33 cellular contexts compared by ENCODE assay signal in the genomic region with DNA sequence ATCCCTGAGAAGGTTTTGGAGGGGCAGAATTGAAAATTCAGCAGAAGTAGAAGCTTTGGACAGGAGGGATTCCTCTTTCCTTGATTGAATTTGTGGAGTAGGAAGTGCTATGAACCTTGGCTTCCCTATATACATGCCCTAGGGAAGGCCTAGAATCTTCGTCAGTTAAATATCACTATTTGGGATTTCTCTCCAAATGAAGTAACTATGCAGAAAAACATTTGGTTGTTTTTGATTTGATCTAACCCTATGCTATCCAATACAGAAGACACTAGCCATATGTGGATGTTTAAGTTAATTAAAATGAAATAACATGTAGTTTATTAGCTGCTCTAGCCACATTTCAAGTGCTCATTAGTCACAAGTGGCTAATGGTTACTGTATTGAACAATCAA. TPM values are rescaled to one million over a fixed set of nuclear protein-coding genes. Genes with fewer than 3 reads are reported as not detected.
A peak's percentile ranks its signal among the peaks of the same experiment; 100 is the strongest.
DNase-seq lines count a peak whose midpoint lies in the region; ATAC-seq, FAIRE-seq and TF ChIP-seq lines count a peak whose summit lies in the region.
"Had no signal": no experiment of that assay in that cellular context is flagged by ENCODE, and none has a peak within 500 bp of the region (broad histone marks: within the 10 kb centered on the region; RNA-seq: fewer than 3 reads in every experiment).

No MANE protein-coding gene starts in this region.

- peak overlapping the region; percentile 38; the same call in 1 of the 2 replicates for H4K5ac ChIP-seq in IMR-90 (ENCODE audit: low read depth, low read length)

- H3K4me3 Mint-ChIP-seq in activated T-helper 2 cell treated with anti-CD3 and anti-CD28 coated beads, Interferon-gamma antibody, Interleukin-2, Interleukin-4, amounts not matched to agents 10 μg/mL and 5 μg/mL and 100 μg/mL, durations not matched to agents 14 hours and 24 hours and 36 hours (ENCODE audit: low read depth), result no peak overlapping the region
- H3K4me3 Mint-ChIP-seq: activated naive CD8-positive, alpha-beta T cell treated with anti-CD3 and anti-CD28 coated beads for 36 hours; stimulated activated memory B cell treated with anti-CD40 and anti-IgM and Interleukin-4, amounts not matched to agents 10 μg/mL and 1 μg/mL and 100 μg/mL, for 72 hours had no signal

- in situ Hi-C loops in IMR-90 (cut with MboI; ENCODE audit: low sequenced_read_pairs), result no loop called here
- in situ Hi-C loops in G401 (cut with HindIII; ENCODE audit: low sequenced_read_pairs), result no loop called here

- peak overlapping the region; percentile 50; the same call in 1 of the 2 replicates for H3K18ac ChIP-seq in IMR-90 (ENCODE audit: low read depth, low read length)

- no peak for ATAC-seq in IMR-90 (ENCODE audit: low read depth)
- ATAC-seq in HG03521 (IDR thresholded peaks at IDR 0.05; ENCODE audit: unreplicated experiment), result no peak
- ATAC-seq: lower lobe of right lung; pancreas; Right ventricle myocardium inferior; stimulated activated memory B cell treated with anti-CD40 and anti-IgM and Interleukin-4, amounts not matched to agents 10 μg/mL and 1 μg/mL and 100 μg/mL, for 72 hours had no signal

- peak overlapping the region; percentile 5 for H3K27ac Mint-ChIP-seq in activated T-helper 2 cell treated with anti-CD3 and anti-CD28 coated beads, Interferon-gamma antibody, Interleukin-2, Interleukin-4, amounts not matched to agents 10 μg/mL and 5 μg/mL and 100 μg/mL, durations not matched to agents 14 hours and 24 hours and 36 hours
- H3K27ac Mint-ChIP-seq: activated naive CD8-positive, alpha-beta T cell treated with anti-CD3 and anti-CD28 coated beads for 36 hours; natural killer cell treated with Interleukin-12 subunit alpha and Interleukin-12 subunit beta and Interleukin-15 and Interleukin-18, amount 100 ng/mL, for 72 hours; stimulated activated memory B cell treated with anti-CD40 and anti-IgM and Interleukin-4, amounts not matched to agents 10 μg/mL and 1 μg/mL and 100 μg/mL, for 72 hours had no signal

- H2AK9ac ChIP-seq in IMR-90 (replicated peaks; ENCODE audit: low read depth, low read length, poor library complexity), result no peak overlapping the region

- peaks cover 12% of the 10 kb centered on the region; the same call in 1 of the 2 replicates for H3K9me1 ChIP-seq in IMR-90 (ENCODE audit: insufficient read depth, low read length)

- H3K36me3 Mint-ChIP-seq in activated T-helper 2 cell treated with anti-CD3 and anti-CD28 coated beads, Interferon-gamma antibody, Interleukin-2, Interleukin-4, amounts not matched to agents 10 μg/mL and 5 μg/mL and 100 μg/mL, durations not matched to agents 14 hours and 24 hours and 36 hours (ENCODE audit: low read depth), result peaks cover 53% of the 10 kb centered on the region
- H3K36me3 Mint-ChIP-seq: stimulated activated memory B cell treated with anti-CD40 and anti-IgM and Interleukin-4, amounts not matched to agents 10 μg/mL and 1 μg/mL and 100 μg/mL, for 72 hours had no signal

- peaks cover 5% of the 10 kb centered on the region for H3K4me1 ChIP-seq in IMR-90 (ENCODE audit: control insufficient read depth, insufficient read depth, low read length)
- peaks cover 2% of the 10 kb centered on the region for H3K4me1 ChIP-seq in fibroblast of lung (ENCODE audit: control insufficient read depth, extremely low read depth, insufficient read depth, low read length)
- H3K4me1 ChIP-seq: BLaER1 treated with 17β-estradiol and CSF1 and Interleukin-3, amounts not matched to agents 10 nM and 100 nM; lower lobe of right lung; pancreas had no signal

- H2BK15ac ChIP-seq in IMR-90 (ENCODE audit: low read depth, low read length), result no peak overlapping the region

- BruUV-seq in IMR-90 (replicated peaks; lab: Mats Ljungman, UMichigan), result no TSS peak

- H2BK120ac ChIP-seq in IMR-90 (ENCODE audit: low read depth, low read length), result peak overlapping the region; percentile 5; the same call in 1 of the 2 replicates

- TF ChIP-seq POLR2A in IMR-90 (IDR thresholded peaks at IDR 0.05; ENCODE audit: low read depth, low read length) (no peak), GM12891 (IDR thresholded peaks at IDR 0.05; ENCODE audit: low read depth, low read length) (no peak)

- no peak overlapping the region for H2AK5ac ChIP-seq in IMR-90 (ENCODE audit: low read depth, low read length)

- H2AFZ ChIP-seq in IMR-90 (replicated peaks; ENCODE audit: low read length, poor library complexity) (no peak overlapping the region), fibroblast of lung (ENCODE audit: low read length) (peak overlapping the region; percentile 6)
- H2AFZ ChIP-seq: PC-9 had no signal

- peaks cover 70% of the 10 kb centered on the region for H3K79me2 ChIP-seq in fibroblast of lung (ENCODE audit: control insufficient read depth, insufficient read depth, low read length)

- H3K4me2 ChIP-seq in IMR-90 (ENCODE audit: low read depth, low read length) (peak overlapping the region; percentile 5; the same call in 1 of the 2 replicates), fibroblast of lung (ENCODE audit: extremely low read depth, insufficient read depth, low read length) (no peak overlapping the region)
- H3K4me2 ChIP-seq: BLaER1 treated with 17β-estradiol and CSF1 and Interleukin-3, amounts not matched to agents 10 nM and 100 nM; PC-9 had no signal

- H3K79me1 ChIP-seq in IMR-90 (ENCODE audit: low read depth in 1 of 2, low read length in 2 of 2), result peaks cover 40 to 65% of the 10 kb centered on the region in 2 experiments

- no peak overlapping the region for H2BK20ac ChIP-seq in IMR-90 (ENCODE audit: low read depth, low read length)

- no peak overlapping the region for H3K14ac ChIP-seq in IMR-90 (replicated peaks; ENCODE audit: low read depth, low read length)

- dilution Hi-C loops in IMR-90 (cut with HindIII; ENCODE audit: low sequenced_read_pairs, unreplicated experiment), result no loop called here

- H3K56ac ChIP-seq in IMR-90 (ENCODE audit: extremely low read depth, insufficient read depth, low read length), result no peak overlapping the region

- H3K27ac ChIP-seq in IMR-90 (ENCODE audit: insufficient read depth, low read length), result no peak overlapping the region
- no peak overlapping the region for H3K27ac ChIP-seq in fibroblast of lung (ENCODE audit: insufficient read depth, low read length)
- H3K27ac ChIP-seq: BLaER1 treated with 17β-estradiol and CSF1 and Interleukin-3, amounts not matched to agents 10 nM and 100 nM; esophagus squamous epithelium; lower lobe of right lung; pancreas; PC-9; suprapubic skin; VCaP had no signal

- H3K27me3 ChIP-seq in IMR-90 (ENCODE audit: control insufficient read depth, insufficient read depth, low read length), result no peaks in the 10 kb centered on the region
- H3K27me3 ChIP-seq in fibroblast of lung (ENCODE audit: control insufficient read depth, insufficient read depth, low read length), result no peaks in the 10 kb centered on the region
- H3K27me3 ChIP-seq: BLaER1 treated with 17β-estradiol and CSF1 and Interleukin-3, amounts not matched to agents 10 nM and 100 nM; esophagus squamous epithelium; pancreas; suprapubic skin had no signal

- no peak for TF ChIP-seq CTCF in IMR-90 (conservative IDR thresholded peaks at IDR 0.05; ENCODE audit: low read depth, low read length)
- TF ChIP-seq CTCF in fibroblast of lung (conservative IDR thresholded peaks at IDR 0.05 in 1 of 2, IDR thresholded peaks at IDR 0.05 in 1 of 2; ENCODE audit: low read depth in 1 of 2, low read length in 2 of 2), result no peak

- H4K91ac ChIP-seq in IMR-90 (ENCODE audit: insufficient read depth, low read depth, low read length), result no peak overlapping the region

- no peak for FAIRE-seq in GM12891 (lab: Jason Lieb, UNC)
- FAIRE-seq: astrocyte, pancreas had no signal

- peak overlapping the region; percentile 21; the same call in 1 of the 2 replicates for H3K23ac ChIP-seq in IMR-90 (ENCODE audit: low read depth, low read length)

- H3K9me3 Mint-ChIP-seq in activated T-helper 2 cell treated with anti-CD3 and anti-CD28 coated beads, Interferon-gamma antibody, Interleukin-2, Interleukin-4, amounts not matched to agents 10 μg/mL and 5 μg/mL and 100 μg/mL, durations not matched to agents 14 hours and 24 hours and 36 hours, result no peaks in the 10 kb centered on the region
- H3K9me3 Mint-ChIP-seq: activated naive CD8-positive, alpha-beta T cell treated with anti-CD3 and anti-CD28 coated beads for 36 hours; natural killer cell treated with Interleukin-12 subunit alpha and Interleukin-12 subunit beta and Interleukin-15 and Interleukin-18, amount 100 ng/mL, for 72 hours; stimulated activated memory B cell treated with anti-CD40 and anti-IgM and Interleukin-4, amounts not matched to agents 10 μg/mL and 1 μg/mL and 100 μg/mL, for 72 hours had no signal

- H3K4ac ChIP-seq in IMR-90 (ENCODE audit: low read depth, low read length), result no peak overlapping the region

- H3K4me1 Mint-ChIP-seq in activated T-helper 2 cell treated with anti-CD3 and anti-CD28 coated beads, Interferon-gamma antibody, Interleukin-2, Interleukin-4, amounts not matched to agents 10 μg/mL and 5 μg/mL and 100 μg/mL, durations not matched to agents 14 hours and 24 hours and 36 hours (ENCODE audit: low read depth), result peaks cover 30% of the 10 kb centered on the region
- H3K4me1 Mint-ChIP-seq: activated naive CD8-positive, alpha-beta T cell treated with anti-CD3 and anti-CD28 coated beads for 36 hours; stimulated activated memory B cell treated with anti-CD40 and anti-IgM and Interleukin-4, amounts not matched to agents 10 μg/mL and 1 μg/mL and 100 μg/mL, for 72 hours had no signal

- H2BK5ac ChIP-seq in IMR-90 (ENCODE audit: low read depth, low read length, poor library complexity, severe bottlenecking), result no peak overlapping the region

- POLR2A ChIA-PET in IMR-90 (lab: Charles Lee; ENCODE audit: unreplicated experiment), result no interaction called here

- CTCF ChIA-PET in IMR-90 (lab: Yijun Ruan, JAX), result no interaction called here

- H3K9ac ChIP-seq in IMR-90 (ENCODE audit: low read depth, low read length), result no peak overlapping the region
- no peak overlapping the region for H3K9ac ChIP-seq in fibroblast of lung (ENCODE audit: insufficient read depth, low read length)
- H3K9ac ChIP-seq: BLaER1 treated with 17β-estradiol and CSF1 and Interleukin-3, amounts not matched to agents 10 nM and 100 nM had no signal

- DNase-seq in IMR-90 (no peak), fibroblast of lung (ENCODE audit: low read depth in 2 of 2) (no peak), superior temporal gyrus (ENCODE audit: extremely low spot score) (peak; percentile 61), GM12891 (ENCODE audit: insufficient read length, low spot score) (no peak), dedifferentiated amniotic fluid mesenchymal stem cell (ENCODE audit: extremely low spot score) (no peak), G401 (ENCODE audit: low spot score) (no peak)
- DNase-seq in activated T-helper 2 cell treated with anti-CD3 and anti-CD28 coated beads, Interferon-gamma antibody, Interleukin-2, Interleukin-4, amounts not matched to agents 10 μg/mL and 5 μg/mL and 100 μg/mL, durations not matched to agents 14 hours and 24 hours and 36 hours (ENCODE audit: low spot score), result no peak
- DNase-seq: activated CD4-positive, alpha-beta T cell treated with anti-CD3 and anti-CD28 coated beads for 48 hours; activated gamma-delta T cell; activated naive CD8-positive, alpha-beta T cell treated with anti-CD3 and anti-CD28 coated beads for 36 hours; DMS53; esophagus squamous epithelium; GF-D8; KG1; kidney glomerular epithelial cell; lower lobe of right lung; MM.1S; NCI-H1417; NCI-H2029 treated with DMSO at 0.1 percent for 48 hours; NCI-H2227 treated with DMSO at 0.1 percent for 48 hours; pancreas; PC-9; retina; T-helper 9 cell had no signal

- H4K20me1 ChIP-seq in IMR-90 (ENCODE audit: insufficient read depth, low read length), result peaks cover 7% of the 10 kb centered on the region; the same call in 1 of the 2 replicates
- H4K20me1 ChIP-seq in fibroblast of lung (ENCODE audit: control insufficient read depth, extremely low read depth, insufficient read depth, low read length), result no peaks in the 10 kb centered on the region

- H3K9me3 ChIP-seq in IMR-90 (ENCODE audit: control insufficient read depth, insufficient read depth, low read length), result no peaks in the 10 kb centered on the region
- H3K9me3 ChIP-seq in fibroblast of lung (ENCODE audit: control insufficient read depth, insufficient read depth, low read depth, low read length), result no peaks in the 10 kb centered on the region
- H3K9me3 ChIP-seq: BLaER1 treated with 17β-estradiol and CSF1 and Interleukin-3, amounts not matched to agents 10 nM and 100 nM; esophagus squamous epithelium; lower lobe of right lung; mucosa of descending colon; pancreas; suprapubic skin had no signal

- H3K4me3 ChIP-seq in IMR-90 (ENCODE audit: insufficient read depth, low read depth, low read length), result no peak overlapping the region
- no peak overlapping the region for H3K4me3 ChIP-seq in fibroblast of lung (replicated peaks in 1 of 4; ENCODE audit: control extremely low read depth in 1 of 4, insufficient read depth in 1 of 4, low read depth in 3 of 4, low read length in 4 of 4)
- H3K4me3 ChIP-seq: BLaER1 treated with 17β-estradiol and CSF1 and Interleukin-3, amounts not matched to agents 10 nM and 100 nM; esophagus squamous epithelium; lower lobe of right lung; mucosa of descending colon; pancreas; PC-9; suprapubic skin had no signal

- H3K27me3 Mint-ChIP-seq in activated T-helper 2 cell treated with anti-CD3 and anti-CD28 coated beads, Interferon-gamma antibody, Interleukin-2, Interleukin-4, amounts not matched to agents 10 μg/mL and 5 μg/mL and 100 μg/mL, durations not matched to agents 14 hours and 24 hours and 36 hours (ENCODE audit: low read depth), result no peaks in the 10 kb centered on the region
- H3K27me3 Mint-ChIP-seq: activated naive CD8-positive, alpha-beta T cell treated with anti-CD3 and anti-CD28 coated beads for 36 hours; natural killer cell treated with Interleukin-12 subunit alpha and Interleukin-12 subunit beta and Interleukin-15 and Interleukin-18, amount 100 ng/mL, for 72 hours; stimulated activated memory B cell treated with anti-CD40 and anti-IgM and Interleukin-4, amounts not matched to agents 10 μg/mL and 1 μg/mL and 100 μg/mL, for 72 hours had no signal

- intact Hi-C loops in IMR-90 (cut with micrococcal nuclease), result no loop called here
- intact Hi-C loops in activated T-helper 2 cell treated with anti-CD3 and anti-CD28 coated beads, Interferon-gamma antibody, Interleukin-2, Interleukin-4, amounts not matched to agents 10 μg/mL and 5 μg/mL and 100 μg/mL, durations not matched to agents 14 hours and 24 hours and 36 hours (cut with micrococcal nuclease), result no loop called here

- TF ChIP-seq RAD21 in IMR-90 (IDR thresholded peaks at IDR 0.05; ENCODE audit: low read length), result no peak

- H3K36me3 ChIP-seq in IMR-90 (ENCODE audit: control insufficient read depth, insufficient read depth, low read length), result peaks cover 8% of the 10 kb centered on the region
- H3K36me3 ChIP-seq in fibroblast of lung (ENCODE audit: control insufficient read depth, insufficient read depth, low read length), result peaks cover 4% of the 10 kb centered on the region
- H3K36me3 ChIP-seq: lower lobe of right lung, pancreas, suprapubic skin had no signal

- H4K8ac ChIP-seq in IMR-90 (ENCODE audit: low read depth in 2 of 2, low read length in 2 of 2), result peak overlapping the region in 1 of 2 experiments; percentile 39; a peak in 3 of 4 replicates

- no CpG with 5 or more reads among the region's 1 CpG for WGBS in IMR-90 (ENCODE audit: extremely low coverage in 2 of 2, insufficient read length in 1 of 2), 2 experiments

RNA-seq across cellular contexts. Expression of gene ANLN, which starts 15.7 kb away (rescaled TPM):
- 209 and 276 TPM in 2 replicates for total RNA-seq in IMR-90 (2012; rRNA removed)
- 50.9 and 60.5 TPM in 2 replicates for polyA plus RNA-seq in IMR-90 (2012; rRNA removed)
- polyA plus RNA-seq in IMR-90 (2012; cell fraction: cytosol; rRNA removed), result 4.1 and 7.7 TPM in 2 replicates
- polyA plus RNA-seq in IMR-90 (2012; cell fraction: nucleus; rRNA removed; ENCODE audit: low replicate concordance), result 16.9 and 102 TPM in 2 replicates
- 38.0 and 38.7 TPM in 2 replicates for total RNA-seq in activated T-helper 2 cell treated with anti-CD3 and anti-CD28 coated beads, Interferon-gamma antibody, Interleukin-2, Interleukin-4, amounts not matched to agents 10 μg/mL and 5 μg/mL and 100 μg/mL, durations not matched to agents 14 hours and 24 hours and 36 hours
- 6.2 and 21.5 TPM in 2 replicates for total RNA-seq in fibroblast of lung
- 25.3 and 93.2 TPM in 2 replicates for polyA plus RNA-seq in fibroblast of lung
- polyA plus RNA-seq in fibroblast of lung (2012), result 23.3 and 82.8 TPM in 2 replicates
- 26.8 and 125 TPM in 2 replicates for polyA minus RNA-seq in fibroblast of lung (ENCODE audit: low replicate concordance)
- 5.2 TPM for polyA plus RNA-seq in GM12891 (2012; ENCODE audit: low read depth, missing spikeins)
- total RNA-seq in G401 (2014; rRNA removed; shearing (Covaris generic)), result 66.2 and 71.1 TPM in 2 replicates
